Comparison of ENCODE assay signal across 24 cellular contexts in the genomic region with DNA sequence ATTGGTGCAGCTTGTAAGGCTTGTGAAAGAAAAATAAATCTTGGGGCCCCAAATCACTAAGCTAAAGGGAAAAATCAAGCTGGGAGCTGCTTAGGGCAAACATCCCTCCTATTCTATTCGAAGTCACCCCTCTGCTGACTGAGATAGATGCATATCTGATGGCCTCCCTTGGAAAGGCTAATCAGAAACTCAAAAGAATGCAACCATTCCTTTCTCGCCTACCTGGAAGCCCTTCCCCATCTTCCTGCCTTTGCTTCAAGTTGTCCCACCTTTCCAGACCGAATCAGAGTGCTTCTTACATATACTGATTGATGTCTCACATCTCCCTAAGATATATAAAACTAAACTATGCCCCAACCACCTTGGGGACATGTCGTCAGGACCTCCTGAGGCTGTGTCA.
"Had no signal": no experiment of that assay in that cellular context is flagged by ENCODE, and none has a peak within 500 bp of the region (broad histone marks: within the 10 kb centered on the region; RNA-seq: fewer than 3 reads in every experiment).

No MANE protein-coding gene starts in this region.

- H3K27me3 ChIP-seq: body of pancreas, pancreas, upper lobe of right lung had no signal

- H3K4me1 ChIP-seq: body of pancreas, pancreas, upper lobe of right lung had no signal

- H3K27me3 Mint-ChIP-seq: activated CD4-positive, alpha-beta T cell treated with anti-CD3 and anti-CD28 coated beads for 36 hours had no signal

- H3K4me3 ChIP-seq: body of pancreas, mucosa of descending colon, pancreas, thoracic aorta, upper lobe of right lung had no signal

- DNase-seq: activated CD4-positive, alpha-beta T cell treated with anti-CD3 and anti-CD28 coated beads for 36 hours; activated CD4-positive, alpha-beta T cell treated with anti-CD3 and anti-CD28 coated beads, Interleukin-2, amount 50 U/mL, for 4 hours; activated CD8-positive, alpha-beta memory T cell treated with anti-CD3 and anti-CD28 coated beads for 24 hours; activated CD8-positive, alpha-beta memory T cell treated with anti-CD3 and anti-CD28 coated beads, Interleukin-2, amount 50 U/mL, for 4 hours; activated naive CD4-positive, alpha-beta T cell; activated T-cell treated with anti-CD3 and anti-CD28 coated beads, Interleukin-2, amount 50 U/mL, for 24 hours; amygdala; body of pancreas; effector CD8-positive, alpha-beta T cell; foreskin melanocyte; mucosa of descending colon; nephron progenitor cell; pancreas; right cardiac atrium; stimulated activated CD4-positive, alpha-beta T cell treated with anti-CD3 and anti-CD28 coated beads, Interleukin-4, amount 100 ng/mL, for 24 hours; stimulated activated naive CD4-positive, alpha-beta T cell treated with Interleukin-2 at 50 U/mL for 16 hours; T-cell; upper lobe of right lung; WERI-Rb-1 had no signal

- ATAC-seq: activated CD4-positive, alpha-beta T cell treated with anti-CD3 and anti-CD28 coated beads for 36 hours; activated T-helper 17 cell treated with anti-CD3 and anti-CD28 coated beads, Interleukin-2, amount 50 U/mL, for 72 hours; body of pancreas; esophagus mucosa; mucosa of descending colon; pancreas; right cardiac atrium; T-cell; upper lobe of right lung had no signal

- H3K4me3 Mint-ChIP-seq: activated CD4-positive, alpha-beta T cell treated with anti-CD3 and anti-CD28 coated beads for 36 hours; activated naive CD8-positive, alpha-beta T cell; activated T-cell treated with anti-CD3 and anti-CD28 coated beads, Interleukin-2, amount 50 U/mL, for 24 hours; activated T-helper 17 cell treated with anti-CD3 and anti-CD28 coated beads, Interleukin-2, amount 50 U/mL, for 72 hours; nephron progenitor cell; T-cell; T-helper 2 cell treated with Interferon-gamma antibody and Interleukin-4, amounts not matched to agents 5 μg/mL and 100 μg/mL, for 36 hours had no signal

- H3K27ac ChIP-seq: body of pancreas, pancreas, thoracic aorta, upper lobe of right lung, WERI-Rb-1 had no signal

- H3K9me3 ChIP-seq: body of pancreas, mucosa of descending colon, pancreas, thoracic aorta, upper lobe of right lung had no signal

- H3K27ac Mint-ChIP-seq: activated CD4-positive, alpha-beta T cell treated with anti-CD3 and anti-CD28 coated beads for 36 hours; activated naive CD8-positive, alpha-beta T cell; activated T-cell treated with anti-CD3 and anti-CD28 coated beads, Interleukin-2, amount 50 U/mL, for 24 hours; activated T-helper 17 cell treated with anti-CD3 and anti-CD28 coated beads, Interleukin-2, amount 50 U/mL, for 72 hours; nephron progenitor cell; T-cell; T-helper 2 cell treated with Interferon-gamma antibody and Interleukin-4, amounts not matched to agents 5 μg/mL and 100 μg/mL, for 36 hours had no signal

- H3K9me3 Mint-ChIP-seq: activated T-cell treated with anti-CD3 and anti-CD28 coated beads, Interleukin-2, amount 50 U/mL, for 24 hours; activated T-helper 17 cell treated with anti-CD3 and anti-CD28 coated beads, Interleukin-2, amount 50 U/mL, for 72 hours; T-cell; T-helper 2 cell treated with Interferon-gamma antibody and Interleukin-4, amounts not matched to agents 5 μg/mL and 100 μg/mL, for 36 hours had no signal

- H3K36me3 ChIP-seq: pancreas, thoracic aorta, upper lobe of right lung, WERI-Rb-1 had no signal

- H3K4me1 Mint-ChIP-seq: activated CD4-positive, alpha-beta T cell treated with anti-CD3 and anti-CD28 coated beads for 36 hours; activated T-helper 17 cell treated with anti-CD3 and anti-CD28 coated beads, Interleukin-2, amount 50 U/mL, for 72 hours; T-cell had no signal

- H3K36me3 Mint-ChIP-seq: activated naive CD8-positive, alpha-beta T cell; T-cell had no signal
